28 cellular contexts compared by ENCODE assay signal in the genomic region with DNA sequence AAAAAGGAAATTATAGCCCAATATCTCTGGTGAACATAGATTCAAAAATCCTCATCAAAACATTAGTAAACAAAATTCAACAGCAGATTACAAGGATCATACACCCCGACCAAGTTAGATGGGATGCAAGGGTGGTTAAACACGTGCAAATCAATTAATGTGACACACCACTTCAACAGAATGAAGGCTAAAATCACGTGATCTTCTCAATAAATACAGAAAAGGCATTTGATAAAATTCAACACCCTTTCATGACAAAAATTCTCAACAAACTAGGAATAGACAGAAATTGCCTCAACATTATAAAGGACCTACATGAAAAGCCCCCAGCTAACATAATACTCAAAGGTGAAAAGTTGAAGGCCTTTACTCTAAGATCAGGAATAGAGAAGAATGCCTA.
"Had no signal": no experiment of that assay in that cellular context is flagged by ENCODE, and none has a peak within 500 bp of the region (broad histone marks: within the 10 kb centered on the region; RNA-seq: fewer than 3 reads in every experiment).

No MANE protein-coding gene starts in this region.

- H3K27ac ChIP-seq: colonic mucosa, coronary artery, dorsolateral prefrontal cortex, epithelial cell of prostate, esophagus muscularis mucosa, esophagus squamous epithelium, foreskin keratinocyte, gastrocnemius medialis, gastroesophageal sphincter, heart left ventricle, heart right ventricle had no signal

- H3K4me1 ChIP-seq: colonic mucosa, esophagus muscularis mucosa, esophagus squamous epithelium, foreskin keratinocyte, gastrocnemius medialis, gastroesophageal sphincter, heart left ventricle, heart right ventricle had no signal

- H3K27me3 Mint-ChIP-seq: dendritic cell treated with granulocyte-macrophage colony-stimulating factor and Interleukin-4, amounts not matched to agents 40 ng/mL and 50 ng/mL, for 4 days; effector memory CD8-positive, alpha-beta T cell had no signal

- H3K4me3 ChIP-seq: colonic mucosa, coronary artery, dorsolateral prefrontal cortex, esophagus muscularis mucosa, esophagus squamous epithelium, gastrocnemius medialis, gastroesophageal sphincter, heart left ventricle, heart right ventricle had no signal

- DNase-seq: colonic mucosa; cortex of kidney; dermis blood vessel endothelial cell; dorsolateral prefrontal cortex; effector CD4-positive, alpha-beta T cell; effector CD8-positive, alpha-beta T cell; effector memory CD4-positive, alpha-beta T cell; effector memory CD8-positive, alpha-beta T cell; endodermal cell; erythroblast; esophagus squamous epithelium; foreskin fibroblast; foreskin keratinocyte; foreskin melanocyte; gastrocnemius medialis; glutamatergic neuron; head of caudate nucleus; heart left ventricle; heart right ventricle had no signal

- ATAC-seq: effector memory CD8-positive, alpha-beta T cell; esophagus mucosa; foreskin keratinocyte; gastrocnemius medialis; gastroesophageal sphincter; heart left ventricle; heart right ventricle had no signal

- H3K4me3 Mint-ChIP-seq: dendritic cell treated with granulocyte-macrophage colony-stimulating factor and Interleukin-4, amounts not matched to agents 40 ng/mL and 50 ng/mL, for 4 days; effector memory CD8-positive, alpha-beta T cell; endodermal cell had no signal

- H3K27ac Mint-ChIP-seq: dendritic cell treated with granulocyte-macrophage colony-stimulating factor and Interleukin-4, amounts not matched to agents 40 ng/mL and 50 ng/mL, for 4 days; effector memory CD8-positive, alpha-beta T cell; endodermal cell had no signal

- H3K9me3 ChIP-seq: colonic mucosa, esophagus muscularis mucosa, esophagus squamous epithelium, gastrocnemius medialis, gastroesophageal sphincter, heart right ventricle had no signal

- H3K9me3 Mint-ChIP-seq: endodermal cell had no signal

- H3K36me3 ChIP-seq: colonic mucosa, esophagus muscularis mucosa, esophagus squamous epithelium, gastrocnemius medialis, gastroesophageal sphincter, heart left ventricle, heart right ventricle had no signal

- H3K27me3 ChIP-seq: colonic mucosa, esophagus muscularis mucosa, esophagus squamous epithelium, foreskin keratinocyte, gastrocnemius medialis, gastroesophageal sphincter, heart left ventricle, heart right ventricle had no signal

- FAIRE-seq: colon, endometrium, endothelial cell of umbilical vein had no signal
